In the genomic region with DNA sequence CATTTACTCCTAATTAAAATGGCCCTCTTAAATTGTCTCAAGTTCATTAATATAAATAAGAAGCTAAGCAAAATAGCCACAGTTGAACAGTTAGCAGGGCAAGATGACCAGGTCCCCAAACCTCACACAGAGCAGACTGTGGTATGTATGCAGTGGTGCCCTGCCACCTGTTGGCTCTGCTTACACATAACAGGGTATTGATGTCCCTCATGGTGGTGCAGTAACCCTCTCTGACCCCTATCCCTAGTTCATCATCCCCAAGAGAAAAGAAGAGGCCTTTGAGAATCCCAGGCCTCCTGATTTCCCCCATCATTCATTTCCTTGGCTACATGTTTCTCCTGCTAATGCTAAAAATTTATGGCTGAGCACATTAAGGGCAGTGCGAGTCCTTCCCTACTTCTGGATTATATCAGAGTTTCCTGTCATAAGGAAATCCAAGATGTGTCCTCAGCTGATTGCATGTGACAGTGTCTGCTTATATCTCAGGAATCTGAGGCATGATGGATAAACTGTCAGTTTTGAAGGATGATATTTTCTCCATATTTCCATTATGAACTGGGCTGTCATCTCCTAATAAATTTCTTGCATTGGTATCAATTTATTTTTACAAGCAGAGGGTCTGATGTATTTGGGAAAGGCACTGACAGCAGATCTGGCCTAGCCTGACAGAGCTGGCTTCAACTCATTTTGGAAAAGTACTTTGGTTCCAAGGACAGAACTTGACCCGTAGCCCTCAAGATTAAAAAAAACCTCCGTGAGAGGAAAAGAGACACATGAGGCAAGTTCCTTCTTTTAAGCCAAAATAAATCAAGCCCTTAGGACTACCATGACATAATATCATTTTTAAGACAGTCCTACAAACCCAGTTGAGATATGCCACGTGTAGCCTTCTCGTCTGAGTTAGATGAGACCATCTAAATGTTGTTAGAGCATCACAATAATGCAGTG, we compare ENCODE assay signal across 8 cellular contexts.
DNase-seq lines count a peak whose midpoint lies in the region; ATAC-seq and TF ChIP-seq lines count a peak whose summit lies in the region.

No MANE protein-coding gene starts in this region.

- intact Hi-C loops in left cardiac atrium (cut with DNase I), result no loop called here

- DNase-seq in 8988T, result peak; percentile 11
- peak; percentile 15 for DNase-seq in GM10266 (ENCODE audit: extremely low spot score)
- peak; percentile 72 for DNase-seq in RKO (ENCODE audit: low spot score)
- peak; percentile 30 for DNase-seq in left cardiac atrium
- DNase-seq in effector CD8-positive, alpha-beta T cell (lab: John Stamatoyannopoulos, UW), result no peak
- DNase-seq in stimulated activated CD4-positive, alpha-beta T cell treated with anti-CD3 and anti-CD28 coated beads, Interleukin-1b, Interleukin-23, amount 100 ng/mL, for 48 hours, result no peak

- peak; percentile 35 for TF ChIP-seq CTCF in GM10266 (IDR thresholded peaks at IDR 0.05; ENCODE audit: control insufficient read depth, insufficient read depth, low read depth, missing control alignments)

- ATAC-seq in HG03139 (IDR thresholded peaks at IDR 0.05; ENCODE audit: unreplicated experiment) (peak; percentile 86), left cardiac atrium (peak; percentile 73 to 77), HG02610 (IDR thresholded peaks at IDR 0.05; ENCODE audit: unreplicated experiment) (no peak)

Comparison
In these comparisons a context has a peak if more than half of its experiments do, and no peak if none do; other contexts are left out.
1. DNase-seq: peak in 8988T (single experiment), GM10266 (single experiment), RKO (single experiment) and left cardiac atrium (single experiment); none in effector CD8-positive, alpha-beta T cell (single experiment) and stimulated activated CD4-positive, alpha-beta T cell treated with anti-CD3 and anti-CD28 coated beads, Interleukin-1b, Interleukin-23, amount 100 ng/mL, for 48 hours (single experiment).